In genomic region chr4:87567191-87567590, GRCh38 we compare ENCODE assay signal across 31 cellular contexts. TPM values are rescaled to one million over a fixed set of nuclear protein-coding genes. Genes with fewer than 3 reads are reported as not detected.
"Had no signal": no experiment of that assay in that cellular context is flagged by ENCODE, and none has a peak within 500 bp of the region (broad histone marks: within the 10 kb centered on the region; RNA-seq: fewer than 3 reads in every experiment).

No MANE protein-coding gene starts in this region.

- H3K9me3 ChIP-seq: neutrophil, right atrium auricular region, sigmoid colon, testis, tibial nerve, upper lobe of right lung had no signal

- H3K27ac Mint-ChIP-seq: endodermal cell; naive thymus-derived CD8-positive, alpha-beta T cell; stimulated activated effector memory CD8-positive, alpha-beta T cell treated with anti-CD3 and anti-CD28 coated beads, Interleukin-12 subunit alpha, Interleukin-12 subunit beta, amount 100 ng/mL, for 72 hours had no signal

- H3K4me3 ChIP-seq: coronary artery, right atrium auricular region, sigmoid colon, smooth muscle cell, testis, tibial nerve, upper lobe of right lung had no signal

- H3K36me3 ChIP-seq: neutrophil, right atrium auricular region, sigmoid colon, tibial nerve, upper lobe of right lung had no signal

- H3K27ac ChIP-seq: coronary artery, neutrophil, right atrium auricular region, sigmoid colon, tibial nerve, upper lobe of right lung had no signal

- H3K9me3 Mint-ChIP-seq: stimulated activated effector memory CD8-positive, alpha-beta T cell treated with anti-CD3 and anti-CD28 coated beads, Interleukin-12 subunit alpha, Interleukin-12 subunit beta, amount 100 ng/mL, for 72 hours had no signal

- ATAC-seq: naive thymus-derived CD8-positive, alpha-beta T cell; stimulated activated effector memory CD8-positive, alpha-beta T cell treated with anti-CD3 and anti-CD28 coated beads, Interleukin-12 subunit alpha, Interleukin-12 subunit beta, amount 100 ng/mL, for 72 hours; stimulated activated naive CD8-positive, alpha-beta T cell treated with anti-CD3 and anti-CD28 coated beads, Interleukin-15, Interleukin-2, amounts not matched to agents 100 U/mL and 50 U/mL, for 24 hours; upper lobe of right lung had no signal

- H3K27me3 ChIP-seq: neutrophil, right atrium auricular region, sigmoid colon, testis, tibial nerve, upper lobe of right lung had no signal

- DNase-seq: effector CD4-positive, alpha-beta T cell; endodermal cell; foreskin melanocyte; head of caudate nucleus; hippocampal formation; kidney glomerular epithelial cell; naive thymus-derived CD8-positive, alpha-beta T cell; posterior cingulate gyrus; sigmoid colon; stimulated activated CD4-positive, alpha-beta T cell treated with anti-CD3 and anti-CD28 coated beads, Interleukin-2, amount 100 ng/mL, for 48 hours; stimulated activated CD8-positive, alpha-beta memory T cell treated with anti-CD3 and anti-CD28 coated beads, Interleukin-4, amount 100 ng/mL, for 48 hours; stimulated activated naive CD8-positive, alpha-beta T cell treated with anti-CD3 and anti-CD28 coated beads, Interleukin-15, Interleukin-2, amounts not matched to agents 100 U/mL and 50 U/mL, for 24 hours; testis; upper lobe of right lung had no signal

- H3K4me1 Mint-ChIP-seq: naive thymus-derived CD8-positive, alpha-beta T cell; stimulated activated effector memory CD8-positive, alpha-beta T cell treated with anti-CD3 and anti-CD28 coated beads, Interleukin-12 subunit alpha, Interleukin-12 subunit beta, amount 100 ng/mL, for 72 hours had no signal

- FAIRE-seq: endothelial cell of umbilical vein had no signal

- H3K4me2 ChIP-seq: smooth muscle cell had no signal

- H3K4me1 ChIP-seq: right atrium auricular region, testis, tibial nerve, upper lobe of right lung had no signal

- H3K4me3 Mint-ChIP-seq: endodermal cell; naive thymus-derived CD8-positive, alpha-beta T cell; stimulated activated effector memory CD8-positive, alpha-beta T cell treated with anti-CD3 and anti-CD28 coated beads, Interleukin-12 subunit alpha, Interleukin-12 subunit beta, amount 100 ng/mL, for 72 hours had no signal

RNA-seq across cellular contexts. Expression of gene SPARCL1, which starts 38.0 kb away (rescaled TPM):
- total RNA-seq: endothelial cell of umbilical vein; mononuclear cell; naive thymus-derived CD8-positive, alpha-beta T cell; smooth muscle cell had no signal
- polyA plus RNA-seq: endothelial cell of umbilical vein; naive thymus-derived CD8-positive, alpha-beta T cell; smooth muscle cell had no signal

RNA-seq across cellular contexts. Expression of gene DSPP, which starts 41.1 kb away (rescaled TPM):
- total RNA-seq: chondrocyte; dermis microvascular lymphatic vessel endothelial cell; endodermal cell; endothelial cell of umbilical vein; lung microvascular endothelial cell; mesenteric fat pad; mononuclear cell; naive thymus-derived CD8-positive, alpha-beta T cell; osteocyte; pulmonary artery endothelial cell; right atrium auricular region; sigmoid colon; smooth muscle cell; testis; tibial nerve; upper lobe of right lung had no signal
- polyA plus RNA-seq: endothelial cell of umbilical vein; esophagus; liver; naive thymus-derived CD8-positive, alpha-beta T cell; neural cell; sigmoid colon; smooth muscle cell had no signal
